8 cellular contexts compared by ENCODE assay signal in genomic region chr3:58237238-58237939, GRCh38. TPM values are rescaled to one million over a fixed set of nuclear protein-coding genes. Genes with fewer than 3 reads are reported as not detected.
DNase-seq lines count a peak whose midpoint lies in the region; ATAC-seq and TF ChIP-seq lines count a peak whose summit lies in the region.

TSS of gene ABHD6 (plus strand) at chr3:58237792. CDS start at chr3:58256587, 18,795 bp downstream.

- H3K4me1 ChIP-seq in BE2C (no peaks in the 10 kb centered on the region), NT2/D1 (ENCODE audit: insufficient read depth, insufficient read length) (peaks cover 5% of the 10 kb centered on the region), muscle layer of colon (ENCODE audit: insufficient read depth, low read length) (peaks cover 30% of the 10 kb centered on the region)

- peak within 1 kb of the TSS; percentile 85 for H3K9ac ChIP-seq in NT2/D1 (ENCODE audit: insufficient read length, low read depth)
- peak within 1 kb of the TSS; percentile 90 for H3K9ac ChIP-seq in muscle layer of colon (ENCODE audit: low read length)

- H3K27ac ChIP-seq in muscle layer of colon (ENCODE audit: low read depth, low read length) = peak within 1 kb of the TSS; percentile 95

- H3K36me3 ChIP-seq in BE2C (no peaks in the 10 kb centered on the region), NT2/D1 (ENCODE audit: insufficient read depth, insufficient read length, low read length) (no peaks in the 10 kb centered on the region), muscle layer of colon (ENCODE audit: insufficient read depth, low read length) (no peaks in the 10 kb centered on the region)

- DNase-seq in BE2C (peak; percentile 63), NT2/D1 (ENCODE audit: low read depth, low spot score) (peak; percentile 38), activated T-cell treated with anti-CD3 and anti-CD28 coated beads for 4 hours (peak; percentile 78), erythroblast (lab: John Stamatoyannopoulos, UW) (peak; percentile 83 to 90)
- peak; percentile 53 to 70 for DNase-seq in stimulated activated CD8-positive, alpha-beta memory T cell treated with anti-CD3 and anti-CD28 coated beads, Interleukin-7, amount 100 ng/mL, for 4 hours (ENCODE audit: low read depth in 2 of 2)

- TF ChIP-seq CTCF in BE2C (IDR thresholded peaks at IDR 0.05; ENCODE audit: low read depth, low read length) = no peak

- H3K9me3 ChIP-seq in BE2C = no peaks in the 10 kb centered on the region
- no peaks in the 10 kb centered on the region for H3K9me3 ChIP-seq in NT2/D1 (ENCODE audit: insufficient read depth, low read length)
- no peaks in the 10 kb centered on the region for H3K9me3 ChIP-seq in muscle layer of colon (ENCODE audit: low read length)

- H3K4me3 ChIP-seq in BE2C (ENCODE audit: low read depth, low read length) = peak within 1 kb of the TSS; percentile 71
- peak within 1 kb of the TSS; percentile 72 for H3K4me3 ChIP-seq in NT2/D1 (ENCODE audit: insufficient read length, low read depth)
- H3K4me3 ChIP-seq in muscle layer of colon (ENCODE audit: low read depth in 1 of 2, low read length in 2 of 2) = peak within 1 kb of the TSS; percentile 70 to 91

- ATAC-seq in GM19023 (IDR thresholded peaks at IDR 0.05; ENCODE audit: unreplicated experiment) (peak; percentile 82), HG03175 (IDR thresholded peaks at IDR 0.05; ENCODE audit: unreplicated experiment) (peak; percentile 69)

- H3K27me3 ChIP-seq in BE2C (no peaks in the 10 kb centered on the region), NT2/D1 (ENCODE audit: insufficient read depth, insufficient read length) (peaks cover 58% of the 10 kb centered on the region), muscle layer of colon (ENCODE audit: control insufficient read depth in 1 of 2, insufficient read depth in 2 of 2, low read length in 2 of 2) (no peaks in the 10 kb centered on the region)

- no peak for TF ChIP-seq POLR2A in erythroblast (IDR thresholded peaks at IDR 0.05; ENCODE audit: low read length)

RNA-seq across cellular contexts. Expression of gene ABHD6, which starts in this region (rescaled TPM):
- 5.2 TPM for polyA plus RNA-seq in BE2C (2012; ENCODE audit: insufficient read depth, insufficient read length, low read depth)

Comparison
In these comparisons a context has a peak if more than half of its experiments do, and no peak if none do; other contexts are left out.
1. Peak in every context shown above with its lines: DNase-seq, ATAC-seq, H3K4me3 ChIP-seq and H3K27ac ChIP-seq.